Comparison of ENCODE assay signal across 8 cellular contexts in genomic region chr15:90872481-90873184, GRCh38. TPM values are rescaled to one million over a fixed set of nuclear protein-coding genes. Genes with fewer than 3 reads are reported as not detected.
DNase-seq lines count a peak whose midpoint lies in the region; ATAC-seq, FAIRE-seq and TF ChIP-seq lines count a peak whose summit lies in the region.

No MANE protein-coding gene starts in this region.

- H3K27ac ChIP-seq in A549 (peak overlapping the region; percentile 85 to 97), RWPE2 (ENCODE audit: poor library complexity, severe bottlenecking) (peak overlapping the region; percentile 84), breast epithelium (peak overlapping the region; percentile 90 to 97), layer of hippocampus (ENCODE audit: low read depth, low read length) (peak overlapping the region; percentile 68)

- H3K4me1 ChIP-seq in A549 (peaks cover 58% of the 10 kb centered on the region), RWPE2 (ENCODE audit: insufficient read depth, poor library complexity, severe bottlenecking) (peaks cover 44% of the 10 kb centered on the region), breast epithelium (peaks cover 4 to 31% of the 10 kb centered on the region in 2 donors)

- H3K36me3 ChIP-seq in RWPE2 (ENCODE audit: low read depth) (peaks cover 25% of the 10 kb centered on the region), breast epithelium (peaks cover 6% of the 10 kb centered on the region)

- CTCF ChIA-PET in A549 (lab: Yijun Ruan, JAX) = interaction anchor here (2.1 to 4.2 kb wide), 2 partner anchors 13 to 225 kb away, joined by 8 to 48 read pairs; partner anchors contain the start of gene FES

- no peaks in the 10 kb centered on the region for H3K9me3 ChIP-seq in A549
- no peaks in the 10 kb centered on the region for H3K9me3 ChIP-seq in RWPE2 (ENCODE audit: severe bottlenecking)
- H3K9me3 ChIP-seq in breast epithelium = no peaks in the 10 kb centered on the region

- FAIRE-seq in A549 (lab: Jason Lieb, UNC) = no peak

- peak overlapping the region; percentile 96 for H3K4me2 ChIP-seq in A549

- no peak for TF ChIP-seq EP300 in A549 (IDR thresholded peaks at IDR 0.05)

- DNase-seq in A549 (ENCODE audit: low read depth in 1 of 2, low spot score in 1 of 2) = peak in 1 of 2 experiments; percentile 61
- DNase-seq in RWPE2 (ENCODE audit: low spot score) = peak; percentile 78
- DNase-seq in breast epithelium (ENCODE audit: low spot score in 2 of 2) = no peak
- DNase-seq in stimulated activated CD4-positive, alpha-beta T cell treated with anti-CD3 and anti-CD28 coated beads, Interleukin-4, amount 100 ng/mL, for 4 hours = peak; percentile 43 to 58
- no peak for DNase-seq in NCI-H524 (lab: John Stamatoyannopoulos, UW)
- no peak for DNase-seq in superior temporal gyrus (ENCODE audit: extremely low spot score)

- POLR2A ChIA-PET in A549 (lab: Yijun Ruan, JAX) = interaction anchor here (1.6 kb wide), 1 partner anchor 156 kb away, joined by 5 read pairs; the partner anchor contains the start of gene BLM

- WGBS in A549 (ENCODE audit: missing lambda C conversion rate) = 43% methylated on average over 12 of the region's 12 CpGs

- TF ChIP-seq RAD21 in A549 (conservative IDR thresholded peaks at IDR 0.05 in 1 of 2, IDR thresholded peaks at IDR 0.05 in 1 of 2) = no peak

- H3K4me3 ChIP-seq in A549 (peak overlapping the region; percentile 77), RWPE2 (ENCODE audit: severe bottlenecking) (peak overlapping the region; percentile 98), breast epithelium (peak overlapping the region; percentile 92 to 97 (median 96))

- no peak for TF ChIP-seq POLR2A in A549 (IDR thresholded peaks at IDR 0.05; ENCODE audit: low read length)
- TF ChIP-seq POLR2A in breast epithelium (IDR thresholded peaks at IDR 0.05) = no peak

- ATAC-seq in A549 (peak; percentile 37 to 60; a peak in 4 of 6 replicates), GM19463 (IDR thresholded peaks at IDR 0.05; ENCODE audit: unreplicated experiment) (peak; percentile 12), RWPE2 (ENCODE audit: low read depth) (peak; percentile 56)

- no peaks in the 10 kb centered on the region for H3K27me3 ChIP-seq in RWPE2 (ENCODE audit: insufficient read depth, poor library complexity, severe bottlenecking)
- no peaks in the 10 kb centered on the region for H3K27me3 ChIP-seq in breast epithelium
- no peaks in the 10 kb centered on the region for H3K27me3 ChIP-seq in layer of hippocampus (ENCODE audit: control insufficient read depth, insufficient read depth, low read length)

- TF ChIP-seq CTCF in A549 (IDR thresholded peaks at IDR 0.05) (no peak), RWPE2 (IDR thresholded peaks at IDR 0.05; ENCODE audit: poor library complexity, severe bottlenecking) (no peak), breast epithelium (IDR thresholded peaks at IDR 0.05) (no peak)

- intact Hi-C loops in breast epithelium (cut with DNase I; ENCODE audit: low total_unique reads) = no loop called here

TF ChIP-seq in A549, 52 proteins besides CTCF, POLR2A, EP300 and RAD21:
- TF ChIP-seq MAZ (IDR thresholded peaks at IDR 0.05; ENCODE audit: borderline replicate concordance, low read depth, low read length) = no peak
- TF ChIP-seq ZNF302 (CRISPR knock-in tag; IDR thresholded peaks at IDR 0.05) = no peak
- no peak for TF ChIP-seq FOSL2 (IDR thresholded peaks at IDR 0.05)
- peak; percentile 80 for TF ChIP-seq FOSL2 (CRISPR knock-in tag; IDR thresholded peaks at IDR 0.05)

RNA-seq across cellular contexts. Expression of gene FURIN, which starts 4.2 kb away (rescaled TPM):
- polyA plus RNA-seq in A549 (2011; rRNA removed) (16.8 and 20.9 TPM in 2 replicates), A549 (2017; fragmentation: RNase III; extraction: RNeasy Plus Mini Kit Qiagen cat#74134 plus additional on column Dnase treatment) (23.1 to 37.1 TPM (median 33.3 TPM) in 3 replicates)
- polyA plus RNA-seq in A549 (2012; cell fraction: cytosol; rRNA removed) = 26.9 and 42.5 TPM in 2 replicates
- 36.8 and 51.9 TPM in 2 replicates for polyA plus RNA-seq in A549 (2012; cell fraction: nucleus; rRNA removed)
- 29.8 and 47.2 TPM in 2 replicates for polyA minus RNA-seq in A549 (2011; rRNA and poly(A)+ RNA removed)
- 10 to 100 TPM; 34.5 to 48.5 (median 36.4) TPM for total RNA-seq in breast epithelium

RNA-seq across cellular contexts. Expression of gene FES, which starts 11.7 kb away (rescaled TPM):
- polyA plus RNA-seq in A549 (2011; rRNA removed) = 0.50 and 0.53 TPM in 2 replicates
- polyA plus RNA-seq in A549 (2012; cell fraction: cytosol; rRNA removed) = 1.4 and 1.7 TPM in 2 replicates
- polyA plus RNA-seq in A549 (2012; cell fraction: nucleus; rRNA removed) = 1.4 and 1.7 TPM in 2 replicates
- 0.39 to 0.50 TPM (median 0.45 TPM) in 3 replicates for polyA plus RNA-seq in A549 (2017; fragmentation: RNase III; extraction: RNeasy Plus Mini Kit Qiagen cat#74134 plus additional on column Dnase treatment)
- 0.39 TPM in 1 of 2 replicates, not detected in the other for polyA minus RNA-seq in A549 (2011; rRNA and poly(A)+ RNA removed)
- total RNA-seq in breast epithelium = 10 to 100 TPM; 41.4 to 54.7 (median 42.3) TPM

RNA-seq across cellular contexts. Expression of gene MAN2A2, which starts 30.5 kb away (rescaled TPM):
- polyA plus RNA-seq in A549 (2011; rRNA removed) (22.0 and 37.0 TPM in 2 replicates), A549 (2017; fragmentation: RNase III; extraction: RNeasy Plus Mini Kit Qiagen cat#74134 plus additional on column Dnase treatment) (29.6 to 35.3 TPM (median 32.6 TPM) in 3 replicates)
- 56.4 and 73.9 TPM in 2 replicates for polyA plus RNA-seq in A549 (2012; cell fraction: cytosol; rRNA removed)
- polyA plus RNA-seq in A549 (2012; cell fraction: nucleus; rRNA removed) = 415 and 583 TPM in 2 replicates
- polyA minus RNA-seq in A549 (2011; rRNA and poly(A)+ RNA removed) = 42.7 and 43.2 TPM in 2 replicates
- 10 to 100 TPM; 38.2 to 58.0 (median 56.9) TPM for total RNA-seq in breast epithelium

RNA-seq across cellular contexts. Expression of gene HDDC3, which starts 59.7 kb away (rescaled TPM):
- 29.8 and 31.9 TPM in 2 replicates for polyA plus RNA-seq in A549 (2011; rRNA removed)
- 41.6 and 42.9 TPM in 2 replicates for polyA plus RNA-seq in A549 (2012; cell fraction: cytosol; rRNA removed)
- 28.9 and 34.8 TPM in 2 replicates for polyA plus RNA-seq in A549 (2012; cell fraction: nucleus; rRNA removed)
- polyA plus RNA-seq in A549 (2017; fragmentation: RNase III; extraction: RNeasy Plus Mini Kit Qiagen cat#74134 plus additional on column Dnase treatment) = 25.3 to 29.7 TPM (median 26.1 TPM) in 3 replicates
- polyA minus RNA-seq in A549 (2011; rRNA and poly(A)+ RNA removed) = 27.4 and 33.9 TPM in 2 replicates
- total RNA-seq in breast epithelium = 10 to 100 TPM; 19.0 to 22.3 (median 19.4) TPM

Comparison
In these comparisons a context has a peak if more than half of its experiments do, and no peak if none do; other contexts are left out.
1. DNase-seq: peak in RWPE2 (single experiment) and stimulated activated CD4-positive, alpha-beta T cell treated with anti-CD3 and anti-CD28 coated beads, Interleukin-4, amount 100 ng/mL, for 4 hours (2 of 2); none in breast epithelium (0 of 2), NCI-H524 (0 of 2) and superior temporal gyrus (single experiment).
2. Peak in every context shown above with its lines, with median percentiles within 50 percentile points of each other: ATAC-seq, H3K27ac ChIP-seq and H3K4me3 ChIP-seq.